ENCODE assay signal across 21 cellular contexts in the genomic region with DNA sequence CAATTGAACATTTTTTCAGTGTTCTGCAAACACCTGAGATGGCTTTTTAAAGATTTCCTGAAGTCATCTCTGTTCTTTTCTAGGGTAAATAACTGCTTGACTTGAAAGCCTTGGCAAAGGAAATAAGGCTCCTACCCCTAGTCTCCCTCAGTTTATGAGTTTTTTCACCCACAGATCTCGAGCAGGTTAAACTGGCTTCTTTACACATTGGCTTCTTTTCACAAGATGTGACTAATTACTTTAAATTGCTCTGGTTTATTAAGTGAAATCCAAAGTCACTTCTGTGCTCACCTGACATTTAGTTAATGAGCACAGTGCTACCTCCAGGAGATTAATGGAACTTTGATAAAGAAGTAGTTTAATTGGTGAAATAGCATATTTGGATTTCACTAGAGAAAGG. TPM values are rescaled to one million over a fixed set of nuclear protein-coding genes. Genes with fewer than 3 reads are reported as not detected.
DNase-seq lines count a peak whose midpoint lies in the region; ATAC-seq, FAIRE-seq and TF ChIP-seq lines count a peak whose summit lies in the region.
"Had no signal": no experiment of that assay in that cellular context is flagged by ENCODE, and none has a peak within 500 bp of the region (broad histone marks: within the 10 kb centered on the region; RNA-seq: fewer than 3 reads in every experiment).

No MANE protein-coding gene starts in this region.

- DNase-seq in NCI-H1105 treated with DMSO at 0.1 percent for 48 hours (lab: John Stamatoyannopoulos, UW) (peak; percentile 15), NCI-H1105 (lab: John Stamatoyannopoulos, UW) (no peak), bronchial epithelial cell (ENCODE audit: low read depth) (peak; percentile 28), epithelial cell of esophagus (ENCODE audit: low read depth) (peak; percentile 55), NCI-H82 treated with DMSO at 0.1 percent for 48 hours (lab: John Stamatoyannopoulos, UW; ENCODE audit: unreplicated experiment) (no peak)
- DNase-seq in T-helper 2 cell treated with Interferon-gamma antibody and Interleukin-4, amounts not matched to agents 5 μg/mL and 100 μg/mL, for 36 hours (ENCODE audit: low spot score) = no peak
- DNase-seq: AML-193; Caco-2; Calu3; CD4-positive, alpha-beta T cell; CD8-positive, alpha-beta T cell; DMS79 treated with DMSO at 0.1 percent for 48 hours; GF-D8 had no signal

- H3K4me1 Mint-ChIP-seq in stimulated activated memory B cell treated with anti-CD40 and anti-IgM and Interleukin-4, amounts not matched to agents 10 μg/mL and 1 μg/mL and 100 μg/mL, for 72 hours = no peaks in the 10 kb centered on the region
- H3K4me1 Mint-ChIP-seq in T-helper 2 cell treated with Interferon-gamma antibody and Interleukin-4, amounts not matched to agents 5 μg/mL and 100 μg/mL, for 36 hours (ENCODE audit: low read depth) = no peaks in the 10 kb centered on the region

- H3K4me3 Mint-ChIP-seq in stimulated activated memory B cell treated with anti-CD40 and anti-IgM and Interleukin-4, amounts not matched to agents 10 μg/mL and 1 μg/mL and 100 μg/mL, for 72 hours = no peak overlapping the region
- no peak overlapping the region for H3K4me3 Mint-ChIP-seq in T-helper 2 cell treated with Interferon-gamma antibody and Interleukin-4, amounts not matched to agents 5 μg/mL and 100 μg/mL, for 36 hours
- H3K4me3 Mint-ChIP-seq: B cell; CD4-positive, alpha-beta T cell; CD8-positive, alpha-beta T cell had no signal

- H3K36me3 ChIP-seq in bronchial epithelial cell (ENCODE audit: control insufficient read depth, insufficient read depth, low read length) = no peaks in the 10 kb centered on the region
- H3K36me3 ChIP-seq: BLaER1 treated with 17β-estradiol and CSF1 and Interleukin-3, amounts not matched to agents 10 nM and 100 nM had no signal

- ATAC-seq in stimulated activated memory B cell treated with anti-CD40 and anti-IgM and Interleukin-4, amounts not matched to agents 10 μg/mL and 1 μg/mL and 100 μg/mL, for 72 hours = no peak
- ATAC-seq: A549; CD8-positive, alpha-beta T cell had no signal

- no peak for FAIRE-seq in bronchial epithelial cell (lab: Jason Lieb, UNC)
- FAIRE-seq: A549, D721Med, G401.6, GM12891, GM19239 had no signal

- no peaks in the 10 kb centered on the region for H3K36me3 Mint-ChIP-seq in stimulated activated memory B cell treated with anti-CD40 and anti-IgM and Interleukin-4, amounts not matched to agents 10 μg/mL and 1 μg/mL and 100 μg/mL, for 72 hours
- H3K36me3 Mint-ChIP-seq in T-helper 2 cell treated with Interferon-gamma antibody and Interleukin-4, amounts not matched to agents 5 μg/mL and 100 μg/mL, for 36 hours (ENCODE audit: low read depth) = no peaks in the 10 kb centered on the region
- H3K36me3 Mint-ChIP-seq: CD8-positive, alpha-beta T cell had no signal

- H3K9me3 Mint-ChIP-seq in stimulated activated memory B cell treated with anti-CD40 and anti-IgM and Interleukin-4, amounts not matched to agents 10 μg/mL and 1 μg/mL and 100 μg/mL, for 72 hours = no peaks in the 10 kb centered on the region
- no peaks in the 10 kb centered on the region for H3K9me3 Mint-ChIP-seq in T-helper 2 cell treated with Interferon-gamma antibody and Interleukin-4, amounts not matched to agents 5 μg/mL and 100 μg/mL, for 36 hours
- H3K9me3 Mint-ChIP-seq: CD4-positive, alpha-beta T cell; CD8-positive, alpha-beta T cell had no signal

- no peaks in the 10 kb centered on the region for H3K27me3 ChIP-seq in bronchial epithelial cell (ENCODE audit: control insufficient read depth, insufficient read depth, low read length)
- H3K27me3 ChIP-seq: BLaER1 treated with 17β-estradiol and CSF1 and Interleukin-3, amounts not matched to agents 10 nM and 100 nM had no signal

- TF ChIP-seq CTCF in bronchial epithelial cell (IDR thresholded peaks at IDR 0.05; ENCODE audit: insufficient read depth, low read length, severe bottlenecking) (no peak), epithelial cell of esophagus (IDR thresholded peaks at IDR 0.05; ENCODE audit: insufficient read depth, low read depth, low read length, missing control alignments) (no peak)

- H3K27ac Mint-ChIP-seq in stimulated activated memory B cell treated with anti-CD40 and anti-IgM and Interleukin-4, amounts not matched to agents 10 μg/mL and 1 μg/mL and 100 μg/mL, for 72 hours = no peak overlapping the region
- no peak overlapping the region for H3K27ac Mint-ChIP-seq in T-helper 2 cell treated with Interferon-gamma antibody and Interleukin-4, amounts not matched to agents 5 μg/mL and 100 μg/mL, for 36 hours
- H3K27ac Mint-ChIP-seq: B cell; CD4-positive, alpha-beta T cell; CD8-positive, alpha-beta T cell had no signal

- peaks cover 9% of the 10 kb centered on the region for H3K27me3 Mint-ChIP-seq in stimulated activated memory B cell treated with anti-CD40 and anti-IgM and Interleukin-4, amounts not matched to agents 10 μg/mL and 1 μg/mL and 100 μg/mL, for 72 hours
- H3K27me3 Mint-ChIP-seq in T-helper 2 cell treated with Interferon-gamma antibody and Interleukin-4, amounts not matched to agents 5 μg/mL and 100 μg/mL, for 36 hours (ENCODE audit: low read depth) = no peaks in the 10 kb centered on the region

- no peak overlapping the region for H3K4me3 ChIP-seq in bronchial epithelial cell (ENCODE audit: low read depth, low read length)
- H3K4me3 ChIP-seq in epithelial cell of esophagus (ENCODE audit: low read length) = no peak overlapping the region
- H3K4me3 ChIP-seq: A549; BLaER1 treated with 17β-estradiol and CSF1 and Interleukin-3, amounts not matched to agents 10 nM and 100 nM had no signal

RNA-seq across cellular contexts. Expression of gene SOX4, which starts 33.2 kb away (rescaled TPM):
- 20.9 and 36.6 TPM in 2 replicates for total RNA-seq in bronchial epithelial cell

Comparison
In these comparisons a context has a peak if more than half of its experiments do, and no peak if none do; other contexts are left out.
1. DNase-seq: peak in NCI-H1105 treated with DMSO at 0.1 percent for 48 hours (single experiment), bronchial epithelial cell (single experiment) and epithelial cell of esophagus (single experiment); none in NCI-H1105 (single experiment), NCI-H82 treated with DMSO at 0.1 percent for 48 hours (single experiment) and T-helper 2 cell treated with Interferon-gamma antibody and Interleukin-4, amounts not matched to agents 5 μg/mL and 100 μg/mL, for 36 hours (single experiment).